In the genomic region with DNA sequence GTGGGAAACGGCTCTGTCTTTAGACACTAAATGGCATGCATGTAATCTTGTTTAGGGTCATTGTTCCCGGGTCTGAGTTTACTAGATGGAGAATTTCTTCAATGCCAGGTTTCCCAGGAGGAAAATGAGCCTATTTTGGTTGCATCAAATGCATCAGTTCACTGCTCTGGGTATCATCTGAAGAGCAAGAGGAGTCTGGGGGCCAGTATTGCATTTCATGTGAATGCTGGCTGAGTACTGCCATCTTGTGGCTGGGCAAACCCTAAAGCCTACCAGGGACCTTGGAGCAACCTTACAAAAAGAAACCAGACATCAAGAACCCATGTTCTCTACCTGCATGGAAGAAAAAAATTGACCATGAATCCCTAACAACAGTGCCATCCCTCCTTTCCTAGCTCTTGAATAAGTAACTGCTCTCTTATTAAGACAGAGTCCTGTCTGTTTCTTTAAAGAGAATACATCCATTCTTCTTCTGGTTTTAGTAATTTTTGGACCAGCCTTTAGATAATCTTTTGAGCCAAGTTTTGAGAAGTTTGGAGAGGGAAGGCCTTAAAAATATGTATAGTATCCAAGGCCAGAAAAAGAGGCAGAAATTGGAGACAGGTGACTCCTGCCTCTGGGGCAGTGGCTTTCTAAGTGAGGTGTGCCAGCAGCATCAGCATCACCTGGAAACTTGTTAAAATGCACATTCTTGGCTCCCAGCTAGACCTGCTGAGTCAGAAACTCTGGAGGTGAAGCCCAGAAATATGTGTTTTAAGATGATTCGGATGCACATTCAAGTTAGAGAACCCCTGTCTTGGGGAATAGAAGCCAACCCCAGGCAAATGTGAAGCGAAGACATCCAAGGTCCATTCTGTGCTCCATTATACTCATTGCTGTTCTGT, we compare ENCODE assay signal across 9 cellular contexts.
DNase-seq lines count a peak whose midpoint lies in the region; ATAC-seq lines count a peak whose summit lies in the region.
"Had no signal": no experiment of that assay in that cellular context is flagged by ENCODE, and none has a peak within 500 bp of the region (broad histone marks: within the 10 kb centered on the region; RNA-seq: fewer than 3 reads in every experiment).

No MANE protein-coding gene starts in this region.

- no peaks in the 10 kb centered on the region for H3K36me3 Mint-ChIP-seq in naive B cell

- no peaks in the 10 kb centered on the region for H3K9me3 ChIP-seq in BLaER1
- H3K9me3 ChIP-seq: vagina had no signal

- peaks cover 84% of the 10 kb centered on the region for H3K4me1 ChIP-seq in BLaER1

- ATAC-seq in naive B cell (ENCODE audit: low read depth in 2 of 2) (peak; percentile 44 to 63), HG02588 (IDR thresholded peaks at IDR 0.05; ENCODE audit: unreplicated experiment) (no peak)
- ATAC-seq in stimulated activated naive CD8-positive, alpha-beta T cell treated with anti-CD3 and anti-CD28 coated beads, Interleukin-15, amount 100 ng/mL, for 72 hours, result no peak

- H3K4me3 Mint-ChIP-seq in naive B cell, result peak overlapping the region in 5 of 8 donors; percentile 3 to 63 (median 54)
- no peak overlapping the region for H3K4me3 Mint-ChIP-seq in stimulated activated naive CD8-positive, alpha-beta T cell treated with anti-CD3 and anti-CD28 coated beads, Interleukin-15, amount 100 ng/mL, for 72 hours

- H3K9me3 Mint-ChIP-seq in naive B cell, result no peaks in the 10 kb centered on the region
- H3K9me3 Mint-ChIP-seq in stimulated activated naive CD8-positive, alpha-beta T cell treated with anti-CD3 and anti-CD28 coated beads, Interleukin-15, amount 100 ng/mL, for 72 hours, result no peaks in the 10 kb centered on the region

- no peak overlapping the region for H3K4me3 ChIP-seq in BLaER1
- no peak overlapping the region for H3K4me3 ChIP-seq in H7 (ENCODE audit: insufficient read depth, low read depth, low read length)
- H3K4me3 ChIP-seq: vagina had no signal

- H3K27me3 ChIP-seq in BLaER1, result no peaks in the 10 kb centered on the region
- no peaks in the 10 kb centered on the region for H3K27me3 ChIP-seq in H7 (ENCODE audit: control insufficient read depth, insufficient read depth, low read length)
- H3K27me3 ChIP-seq: vagina had no signal

- peak overlapping the region; percentile 75 for H3K4me2 ChIP-seq in BLaER1

- no peaks in the 10 kb centered on the region for H4K20me1 ChIP-seq in BLaER1

- DNase-seq in H7 (peak; percentile 47), NCI-H510A treated with DMSO at 0.1 percent for 48 hours (lab: John Stamatoyannopoulos, UW) (peak; percentile 88), naive B cell (peak; percentile 75)
- DNase-seq in activated CD4-positive, alpha-beta T cell treated with anti-CD3 and anti-CD28 coated beads, Interleukin-2, amount 50 U/mL, for 48 hours, result peak; percentile 78 to 84
- peak; percentile 47 for DNase-seq in effector CD8-positive, alpha-beta T cell (lab: John Stamatoyannopoulos, UW)
- peak; percentile 63 to 80 for DNase-seq in stimulated activated naive CD8-positive, alpha-beta T cell treated with anti-CD3 and anti-CD28 coated beads, Interleukin-15, amount 100 ng/mL, for 72 hours

- H3K9ac ChIP-seq in BLaER1, result peak overlapping the region; percentile 8; the same call in 1 of the 2 replicates

- peak overlapping the region; percentile 31; the same call in 1 of the 2 replicates for H3K27ac ChIP-seq in BLaER1
- H3K27ac ChIP-seq: vagina had no signal

- peaks cover 61 to 72% (median 67%) of the 10 kb centered on the region in 3 donors for H3K4me1 Mint-ChIP-seq in naive B cell
- peaks cover 76% of the 10 kb centered on the region for H3K4me1 Mint-ChIP-seq in stimulated activated naive CD8-positive, alpha-beta T cell treated with anti-CD3 and anti-CD28 coated beads, Interleukin-15, amount 100 ng/mL, for 72 hours

- H3K27me3 Mint-ChIP-seq in naive B cell, result no peaks in the 10 kb centered on the region
- no peaks in the 10 kb centered on the region for H3K27me3 Mint-ChIP-seq in stimulated activated naive CD8-positive, alpha-beta T cell treated with anti-CD3 and anti-CD28 coated beads, Interleukin-15, amount 100 ng/mL, for 72 hours

- H3K27ac Mint-ChIP-seq in naive B cell, result peak overlapping the region; percentile 65 to 98 (median 96)
- H3K27ac Mint-ChIP-seq in stimulated activated naive CD8-positive, alpha-beta T cell treated with anti-CD3 and anti-CD28 coated beads, Interleukin-15, amount 100 ng/mL, for 72 hours, result no peak overlapping the region

- H3K36me3 ChIP-seq in BLaER1, result no peaks in the 10 kb centered on the region
- H3K36me3 ChIP-seq in H7 (replicated peaks; ENCODE audit: control insufficient read depth, insufficient read depth, low read length), result no peaks in the 10 kb centered on the region; the same call in 1 of the 2 replicates
- H3K36me3 ChIP-seq: vagina had no signal

Comparison
In these comparisons a context has a peak if more than half of its experiments do, and no peak if none do; other contexts are left out.
1. ATAC-seq: peak in naive B cell (2 of 2); none in stimulated activated naive CD8-positive, alpha-beta T cell treated with anti-CD3 and anti-CD28 coated beads, Interleukin-15, amount 100 ng/mL, for 72 hours (single experiment) and HG02588 (single experiment).
2. H3K27ac Mint-ChIP-seq: peak in naive B cell (6 of 6); none in stimulated activated naive CD8-positive, alpha-beta T cell treated with anti-CD3 and anti-CD28 coated beads, Interleukin-15, amount 100 ng/mL, for 72 hours (0 of 2).
3. H3K4me3 Mint-ChIP-seq: peak in naive B cell (5 of 8); none in stimulated activated naive CD8-positive, alpha-beta T cell treated with anti-CD3 and anti-CD28 coated beads, Interleukin-15, amount 100 ng/mL, for 72 hours (0 of 2).
4. Peak in every context shown above with its lines, with median percentiles within 50 percentile points of each other: DNase-seq.